2 cellular contexts compared by ENCODE assay signal in the genomic region with DNA sequence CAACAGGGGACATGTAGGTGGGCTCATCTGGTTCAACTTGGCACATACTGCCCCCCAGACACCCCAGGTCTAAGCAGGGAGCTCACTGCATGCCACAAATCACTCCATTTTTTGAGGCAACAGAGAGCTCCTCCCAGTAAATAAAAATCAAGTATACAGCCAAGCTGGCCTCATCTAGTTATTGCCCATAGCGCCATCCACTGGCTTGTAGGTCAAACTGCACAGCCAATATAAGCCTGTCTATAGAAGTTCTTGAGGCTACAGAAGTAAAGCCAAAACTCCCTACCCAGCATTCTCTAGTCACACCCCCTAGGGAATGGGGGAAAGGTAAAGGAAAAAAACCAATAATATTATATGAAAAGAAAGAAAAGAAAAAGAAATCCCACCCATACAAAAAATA.
TF ChIP-seq lines count a peak whose summit lies in the region.

No MANE protein-coding gene starts in this region.

TF ChIP-seq in GM23338, 12 proteins besides CTCF, POLR2A, EP300 and RAD21 (continues in another document):
- no peak for TF ChIP-seq EZH2 (IDR thresholded peaks at IDR 0.05; ENCODE audit: low read depth, unreplicated experiment)
- TF ChIP-seq, protein P1, sequence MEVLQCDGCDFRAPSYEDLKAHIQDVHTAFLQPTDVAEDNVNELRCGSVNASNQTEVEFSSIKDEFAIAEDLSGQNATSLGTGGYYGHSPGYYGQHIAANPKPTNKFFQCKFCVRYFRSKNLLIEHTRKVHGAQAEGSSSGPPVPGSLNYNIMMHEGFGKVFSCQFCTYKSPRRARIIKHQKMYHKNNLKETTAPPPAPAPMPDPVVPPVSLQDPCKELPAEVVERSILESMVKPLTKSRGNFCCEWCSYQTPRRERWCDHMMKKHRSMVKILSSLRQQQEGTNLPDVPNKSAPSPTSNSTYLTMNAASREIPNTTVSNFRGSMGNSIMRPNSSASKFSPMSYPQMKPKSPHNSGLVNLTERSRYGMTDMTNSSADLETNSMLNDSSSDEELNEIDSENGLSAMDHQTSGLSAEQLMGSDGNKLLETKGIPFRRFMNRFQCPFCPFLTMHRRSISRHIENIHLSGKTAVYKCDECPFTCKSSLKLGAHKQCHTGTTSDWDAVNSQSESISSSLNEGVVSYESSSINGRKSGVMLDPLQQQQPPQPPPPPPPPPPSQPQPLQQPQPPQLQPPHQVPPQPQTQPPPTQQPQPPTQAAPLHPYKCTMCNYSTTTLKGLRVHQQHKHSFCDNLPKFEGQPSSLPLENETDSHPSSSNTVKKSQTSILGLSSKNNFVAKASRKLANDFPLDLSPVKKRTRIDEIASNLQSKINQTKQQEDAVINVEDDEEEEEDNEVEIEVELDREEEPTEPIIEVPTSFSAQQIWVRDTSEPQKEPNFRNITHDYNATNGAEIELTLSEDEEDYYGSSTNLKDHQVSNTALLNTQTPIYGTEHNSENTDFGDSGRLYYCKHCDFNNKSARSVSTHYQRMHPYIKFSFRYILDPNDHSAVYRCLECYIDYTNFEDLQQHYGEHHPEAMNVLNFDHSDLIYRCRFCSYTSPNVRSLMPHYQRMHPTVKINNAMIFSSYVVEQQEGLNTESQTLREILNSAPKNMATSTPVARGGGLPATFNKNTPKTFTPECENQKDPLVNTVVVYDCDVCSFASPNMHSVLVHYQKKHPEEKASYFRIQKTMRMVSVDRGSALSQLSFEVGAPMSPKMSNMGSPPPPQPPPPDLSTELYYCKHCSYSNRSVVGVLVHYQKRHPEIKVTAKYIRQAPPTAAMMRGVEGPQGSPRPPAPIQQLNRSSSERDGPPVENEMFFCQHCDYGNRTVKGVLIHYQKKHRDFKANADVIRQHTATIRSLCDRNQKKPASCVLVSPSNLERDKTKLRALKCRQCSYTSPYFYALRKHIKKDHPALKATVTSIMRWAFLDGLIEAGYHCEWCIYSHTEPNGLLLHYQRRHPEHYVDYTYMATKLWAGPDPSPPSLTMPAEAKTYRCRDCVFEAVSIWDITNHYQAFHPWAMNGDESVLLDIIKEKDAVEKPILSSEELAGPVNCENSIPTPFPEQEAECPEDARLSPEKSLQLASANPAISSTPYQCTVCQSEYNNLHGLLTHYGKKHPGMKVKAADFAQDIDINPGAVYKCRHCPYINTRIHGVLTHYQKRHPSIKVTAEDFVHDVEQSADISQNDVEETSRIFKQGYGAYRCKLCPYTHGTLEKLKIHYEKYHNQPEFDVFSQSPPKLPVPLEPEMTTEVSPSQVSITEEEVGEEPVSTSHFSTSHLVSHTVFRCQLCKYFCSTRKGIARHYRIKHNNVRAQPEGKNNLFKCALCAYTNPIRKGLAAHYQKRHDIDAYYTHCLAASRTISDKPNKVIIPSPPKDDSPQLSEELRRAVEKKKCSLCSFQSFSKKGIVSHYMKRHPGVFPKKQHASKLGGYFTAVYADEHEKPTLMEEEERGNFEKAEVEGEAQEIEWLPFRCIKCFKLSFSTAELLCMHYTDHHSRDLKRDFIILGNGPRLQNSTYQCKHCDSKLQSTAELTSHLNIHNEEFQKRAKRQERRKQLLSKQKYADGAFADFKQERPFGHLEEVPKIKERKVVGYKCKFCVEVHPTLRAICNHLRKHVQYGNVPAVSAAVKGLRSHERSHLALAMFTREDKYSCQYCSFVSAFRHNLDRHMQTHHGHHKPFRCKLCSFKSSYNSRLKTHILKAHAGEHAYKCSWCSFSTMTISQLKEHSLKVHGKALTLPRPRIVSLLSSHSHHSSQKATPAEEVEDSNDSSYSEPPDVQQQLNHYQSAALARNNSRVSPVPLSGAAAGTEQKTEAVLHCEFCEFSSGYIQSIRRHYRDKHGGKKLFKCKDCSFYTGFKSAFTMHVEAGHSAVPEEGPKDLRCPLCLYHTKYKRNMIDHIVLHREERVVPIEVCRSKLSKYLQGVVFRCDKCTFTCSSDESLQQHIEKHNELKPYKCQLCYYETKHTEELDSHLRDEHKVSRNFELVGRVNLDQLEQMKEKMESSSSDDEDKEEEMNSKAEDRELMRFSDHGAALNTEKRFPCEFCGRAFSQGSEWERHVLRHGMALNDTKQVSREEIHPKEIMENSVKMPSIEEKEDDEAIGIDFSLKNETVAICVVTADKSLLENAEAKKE (CRISPR knock-in tag; IDR thresholded peaks at IDR 0.05): no peak
- TF ChIP-seq ZNF331 (CRISPR knock-in tag; IDR thresholded peaks at IDR 0.05; ENCODE audit: low read depth): no peak
- TF ChIP-seq ETS1 (IDR thresholded peaks at IDR 0.05): no peak
- TF ChIP-seq REST (IDR thresholded peaks at IDR 0.05; ENCODE audit: unreplicated experiment): no peak
- no peak for TF ChIP-seq NANOG (IDR thresholded peaks at IDR 0.05; ENCODE audit: borderline replicate concordance)
- no peak for TF ChIP-seq STAT1 (IDR thresholded peaks at IDR 0.05; ENCODE audit: unreplicated experiment)
- no peak for TF ChIP-seq CREB1 (CRISPR knock-in tag; IDR thresholded peaks at IDR 0.05; ENCODE audit: low read depth)
- no peak for TF ChIP-seq POLR2AphosphoS5 (IDR thresholded peaks at IDR 0.05; ENCODE audit: low read depth)
- no peak for TF ChIP-seq JUNB (IDR thresholded peaks at IDR 0.05; ENCODE audit: unreplicated experiment)

TF ChIP-seq in H1, 55 proteins besides CTCF, POLR2A, EP300 and RAD21:
- TF ChIP-seq GABPA (IDR thresholded peaks at IDR 0.05; ENCODE audit: borderline replicate concordance, insufficient read depth, low read length) (no peak), POLR2AphosphoS5 (IDR thresholded peaks at IDR 0.05; ENCODE audit: low read depth, low read length) (no peak), CREB1 (IDR thresholded peaks at IDR 0.05) (no peak), CHD1 (IDR thresholded peaks at IDR 0.05; ENCODE audit: low read depth, low read length) (no peak), SIN3A (conservative IDR thresholded peaks at IDR 0.05 in 1 of 2, IDR thresholded peaks at IDR 0.05 in 1 of 2; ENCODE audit: low read depth in 1 of 2, low read length in 2 of 2) (no peak), RNF2 (IDR thresholded peaks at IDR 0.05; ENCODE audit: borderline replicate concordance, low read depth, low read length, missing control alignments, poor library complexity, severe bottlenecking) (no peak), HDAC2 (IDR thresholded peaks at IDR 0.05; ENCODE audit: borderline replicate concordance in 1 of 2, low read depth in 2 of 2, low read length in 2 of 2) (no peak), TBP (IDR thresholded peaks at IDR 0.05; ENCODE audit: low read depth, low read length) (no peak), ATF3 (IDR thresholded peaks at IDR 0.05; ENCODE audit: insufficient read depth, low read depth, low read length) (no peak), CBX5 (IDR thresholded peaks at IDR 0.05; ENCODE audit: low read depth, low read length) (no peak)
